8 cellular contexts compared by ENCODE assay signal in the genomic region with DNA sequence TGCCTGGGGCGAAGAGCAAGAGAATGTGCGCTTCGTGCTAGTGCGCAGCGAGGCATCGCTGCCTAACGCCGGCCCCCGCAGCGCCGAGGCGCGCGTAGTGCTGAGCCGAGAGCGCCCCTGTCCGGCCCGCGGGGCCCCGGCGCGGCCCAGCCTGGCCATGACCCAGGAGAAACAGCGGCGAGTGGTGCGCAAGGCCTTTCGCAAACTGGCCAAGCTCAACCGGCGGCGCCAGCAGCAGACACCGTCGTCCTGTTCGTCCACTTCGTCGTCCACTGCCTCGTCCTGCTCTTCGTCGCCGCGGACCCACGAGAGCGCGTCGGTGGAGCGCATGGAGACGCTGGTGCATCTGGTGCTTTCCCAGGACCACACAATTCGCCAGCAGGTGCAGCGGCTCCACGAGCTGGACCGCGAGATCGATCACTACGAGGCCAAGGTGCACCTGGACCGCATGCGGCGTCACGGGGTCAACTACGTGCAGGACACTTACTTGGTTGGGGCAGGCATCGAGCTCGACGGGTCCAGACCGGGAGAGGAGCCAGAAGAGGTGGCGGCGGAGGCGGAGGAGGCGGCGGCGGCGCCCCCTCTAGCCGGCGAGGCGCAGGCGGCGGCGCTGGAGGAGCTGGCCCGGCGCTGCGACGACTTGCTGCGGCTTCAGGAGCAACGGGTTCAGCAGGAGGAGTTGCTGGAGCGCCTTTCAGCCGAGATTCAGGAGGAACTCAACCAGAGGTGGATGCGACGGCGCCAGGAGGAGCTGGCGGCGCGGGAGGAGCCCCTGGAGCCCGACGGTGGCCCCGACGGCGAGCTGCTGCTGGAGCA.
DNase-seq lines count a peak whose midpoint lies in the region; ATAC-seq and TF ChIP-seq lines count a peak whose summit lies in the region.

No MANE protein-coding gene starts in this region.

- H3K4me1 ChIP-seq in iPS-15b (ENCODE audit: control insufficient read depth, insufficient read depth, low read length) = peaks cover 12% of the 10 kb centered on the region

- peak; percentile 22; the same call in 1 of the 2 replicates for TF ChIP-seq CTCF in VCaP (conservative IDR thresholded peaks at IDR 0.05)

- H3K9ac ChIP-seq in iPS-15b (ENCODE audit: low read depth, low read length) = no peak overlapping the region

- no peak for ATAC-seq in GM21526 (IDR thresholded peaks at IDR 0.05; ENCODE audit: low FRiP score, unreplicated experiment)
- no peak for ATAC-seq in HG02623 (IDR thresholded peaks at IDR 0.05; ENCODE audit: unreplicated experiment)
- ATAC-seq in stimulated activated naive CD8-positive, alpha-beta T cell treated with anti-CD3 and anti-CD28 coated beads, Interleukin-15, Interleukin-2, amounts not matched to agents 100 U/mL and 50 U/mL, for 24 hours = no peak
- ATAC-seq in HG03175 (IDR thresholded peaks at IDR 0.05; ENCODE audit: unreplicated experiment) = no peak

- peak; percentile 41 for DNase-seq in HK-2 (ENCODE audit: unreplicated experiment)
- no peak for DNase-seq in stimulated activated naive CD8-positive, alpha-beta T cell treated with anti-CD3 and anti-CD28 coated beads, Interleukin-15, Interleukin-2, amounts not matched to agents 100 U/mL and 50 U/mL, for 24 hours

- no peaks in the 10 kb centered on the region for H3K36me3 ChIP-seq in iPS-15b (ENCODE audit: control insufficient read depth, insufficient read depth, low read length)

- H3K27ac ChIP-seq in VCaP (peak overlapping the region; percentile 77), skin epidermis (peak overlapping the region in 17 of 21 experiments; percentile 10 to 78 (median 59))

- H3K27me3 ChIP-seq in iPS-15b (ENCODE audit: control insufficient read depth, insufficient read depth, low read length) = peaks cover 62% of the 10 kb centered on the region

- peak overlapping the region; percentile 76 for H3K4me3 ChIP-seq in iPS-15b (ENCODE audit: low read depth, low read length)
- H3K4me3 ChIP-seq in skin epidermis = peak overlapping the region; percentile 31 to 58 (median 46)

- peaks cover 5% of the 10 kb centered on the region for H3K9me3 ChIP-seq in iPS-15b (ENCODE audit: control insufficient read depth, insufficient read depth, low read length)
